ENCODE assay signal across 21 cellular contexts in the genomic region with DNA sequence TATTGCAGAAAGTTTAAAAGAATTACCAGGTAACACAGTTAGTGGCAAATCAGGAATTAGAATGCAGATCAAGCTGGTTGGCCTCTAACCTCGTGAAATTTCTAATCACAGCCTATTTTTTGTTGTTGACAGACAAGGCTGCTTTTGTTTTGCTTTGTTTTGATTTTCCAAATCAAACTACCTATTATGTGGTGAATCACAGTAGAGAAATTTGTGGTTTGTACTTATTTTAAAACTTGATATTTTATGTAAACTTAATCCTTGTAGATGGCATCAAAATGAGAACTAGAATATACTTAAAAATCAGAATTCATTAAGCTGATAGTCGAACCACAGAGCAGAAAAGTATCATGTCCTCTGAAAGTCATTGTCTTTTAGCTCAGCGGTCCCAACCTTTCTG.
"Had no signal": no experiment of that assay in that cellular context is flagged by ENCODE, and none has a peak within 500 bp of the region (broad histone marks: within the 10 kb centered on the region; RNA-seq: fewer than 3 reads in every experiment).

No MANE protein-coding gene starts in this region.

- DNase-seq: Kasumi-1, MM.1S, NCI-H1092 treated with DMSO at 0.1 percent for 48 hours, NCI-H1436, NCI-H187, NCI-H2029, NCI-H2081 treated with DMSO at 0.1 percent for 48 hours, NCI-H2171, NCI-H226, NCI-H446, NCI-H510A, NCI-H524 treated with DMSO at 0.1 percent for 48 hours, NCI-H774, PC-3, SHP77 had no signal

- ATAC-seq: K562, Panc1, PC-3, SK-N-SH treated with all-trans-retinoic acid at 6 μM for 48 hours had no signal

- H3K27ac ChIP-seq: HL-60, KMS-11, RWPE1 had no signal
